In genomic region chr16:66606000-66606751, GRCh38 we compare ENCODE assay signal across 1 cellular context.
TF ChIP-seq lines count a peak whose summit lies in the region.

No MANE protein-coding gene starts in this region.

TF ChIP-seq in A549, 52 proteins besides CTCF, POLR2A, EP300 and RAD21 (continued from another document):
- TF ChIP-seq RNF2 (IDR thresholded peaks at IDR 0.05; ENCODE audit: borderline replicate concordance, low read depth), result no peak
- TF ChIP-seq CBX8 (IDR thresholded peaks at IDR 0.05), result no peak
- no peak for TF ChIP-seq HEYL (CRISPR knock-in tag; IDR thresholded peaks at IDR 0.05)
- TF ChIP-seq POLR2AphosphoS2 (conservative IDR thresholded peaks at IDR 0.05; ENCODE audit: low read length), result no peak
- no peak for TF ChIP-seq MAZ (IDR thresholded peaks at IDR 0.05; ENCODE audit: borderline replicate concordance, low read depth, low read length)
- no peak for TF ChIP-seq CHD2 (IDR thresholded peaks at IDR 0.05; ENCODE audit: low read length, partially characterized antibody)
- no peak for TF ChIP-seq TFCP2L1 (CRISPR knock-in tag; IDR thresholded peaks at IDR 0.05)
- TF ChIP-seq HOXB5 (CRISPR knock-in tag; IDR thresholded peaks at IDR 0.05), result no peak
- no peak for TF ChIP-seq SMC3 (IDR thresholded peaks at IDR 0.05)
- no peak for TF ChIP-seq RARB (CRISPR knock-in tag; IDR thresholded peaks at IDR 0.05)
- no peak for TF ChIP-seq HOXA7 (CRISPR knock-in tag; IDR thresholded peaks at IDR 0.05)
- TF ChIP-seq ESRRA (IDR thresholded peaks at IDR 0.05; ENCODE audit: borderline replicate concordance, low read length), result no peak
- TF ChIP-seq JUNB (IDR thresholded peaks at IDR 0.05), result no peak
- TF ChIP-seq MAFK (IDR thresholded peaks at IDR 0.05; ENCODE audit: partially characterized antibody), result no peak
- TF ChIP-seq, protein P1, sequence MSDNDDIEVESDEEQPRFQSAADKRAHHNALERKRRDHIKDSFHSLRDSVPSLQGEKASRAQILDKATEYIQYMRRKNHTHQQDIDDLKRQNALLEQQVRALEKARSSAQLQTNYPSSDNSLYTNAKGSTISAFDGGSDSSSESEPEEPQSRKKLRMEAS (IDR thresholded peaks at IDR 0.05), result no peak
